9 cellular contexts compared by ENCODE assay signal in genomic region chr6:89372506-89372901, GRCh38. TPM values are rescaled to one million over a fixed set of nuclear protein-coding genes. Genes with fewer than 3 reads are reported as not detected.
DNase-seq lines count a peak whose midpoint lies in the region; ATAC-seq, FAIRE-seq and TF ChIP-seq lines count a peak whose summit lies in the region.
"Had no signal": no experiment of that assay in that cellular context is flagged by ENCODE, and none has a peak within 500 bp of the region (broad histone marks: within the 10 kb centered on the region; RNA-seq: fewer than 3 reads in every experiment).

No MANE protein-coding gene starts in this region.

- H3K4me3 ChIP-seq in neural progenitor cell (no peak overlapping the region), pancreas (no peak overlapping the region)

- ATAC-seq in GM21717 (IDR thresholded peaks at IDR 0.05; ENCODE audit: unreplicated experiment) (peak; percentile 34), HG03565 (IDR thresholded peaks at IDR 0.05; ENCODE audit: unreplicated experiment) (peak; percentile 34), pancreas (no peak)

- no peaks in the 10 kb centered on the region for H3K9me3 ChIP-seq in neural progenitor cell (ENCODE audit: low read depth)
- no peaks in the 10 kb centered on the region for H3K9me3 ChIP-seq in pancreas

- no peak for FAIRE-seq in pancreas (lab: Jason Lieb, UNC)

- no peak overlapping the region for H3K4me3 Mint-ChIP-seq in activated CD4-positive, alpha-beta T cell treated with anti-CD3 and anti-CD28 coated beads, Interleukin-2, amount 10 ng/mL, durations not matched to agents 7 days and 5 days
- no peak overlapping the region for H3K4me3 Mint-ChIP-seq in neural progenitor cell

- H3K36me3 ChIP-seq in neural progenitor cell = no peaks in the 10 kb centered on the region
- H3K36me3 ChIP-seq in pancreas = no peaks in the 10 kb centered on the region

- peaks cover 29% of the 10 kb centered on the region for H3F3A ChIP-seq in neural progenitor cell (ENCODE audit: low read depth)

- no peaks in the 10 kb centered on the region for H3K9me3 Mint-ChIP-seq in activated CD4-positive, alpha-beta T cell treated with anti-CD3 and anti-CD28 coated beads, Interleukin-2, amount 10 ng/mL, durations not matched to agents 7 days and 5 days
- no peaks in the 10 kb centered on the region for H3K9me3 Mint-ChIP-seq in neural progenitor cell

- H3K4me1 Mint-ChIP-seq in activated CD4-positive, alpha-beta T cell treated with anti-CD3 and anti-CD28 coated beads, Interleukin-2, amount 10 ng/mL, durations not matched to agents 7 days and 5 days = peaks cover 60% of the 10 kb centered on the region
- H3K4me1 Mint-ChIP-seq in neural progenitor cell = peaks cover 23% of the 10 kb centered on the region

- POLR2A ChIA-PET in activated CD4-positive, alpha-beta T cell treated with anti-CD3 and anti-CD28 coated beads, Interleukin-2, amount 10 ng/mL, durations not matched to agents 7 days and 5 days (lab: Charles Lee) = interaction anchor here (1.1 to 1.2 kb wide), 2 partner anchors 21 to 39 kb away, joined by 3 to 6 read pairs; partner anchors contain the start of gene UBE2J1

- 43 to 51% methylated on average over 3 of the region's 3 CpGs for WGBS in pancreas, 2 donors

- peak overlapping the region; percentile 83 for H3K27ac Mint-ChIP-seq in activated CD4-positive, alpha-beta T cell treated with anti-CD3 and anti-CD28 coated beads, Interleukin-2, amount 10 ng/mL, durations not matched to agents 7 days and 5 days
- no peak overlapping the region for H3K27ac Mint-ChIP-seq in neural progenitor cell

- no peak overlapping the region for H3K9ac ChIP-seq in neural progenitor cell

- H3K4me1 ChIP-seq in neural progenitor cell = peaks cover 12% of the 10 kb centered on the region
- H3K4me1 ChIP-seq in pancreas = peaks cover 3 to 4% (median 4%) of the 10 kb centered on the region in 3 donors

- intact Hi-C loops in pancreas (cut with DNase I) = no loop called here

- no peak for TF ChIP-seq CTCF in neural progenitor cell (IDR thresholded peaks at IDR 0.05)
- TF ChIP-seq CTCF in pancreas (IDR thresholded peaks at IDR 0.05) = no peak

- H3K27me3 Mint-ChIP-seq in activated CD4-positive, alpha-beta T cell treated with anti-CD3 and anti-CD28 coated beads, Interleukin-2, amount 10 ng/mL, durations not matched to agents 7 days and 5 days = no peaks in the 10 kb centered on the region
- no peaks in the 10 kb centered on the region for H3K27me3 Mint-ChIP-seq in neural progenitor cell (ENCODE audit: insufficient read depth, low read depth)

- no peak overlapping the region for H3K4me2 ChIP-seq in neural progenitor cell

- H3K27me3 ChIP-seq in neural progenitor cell = no peaks in the 10 kb centered on the region
- no peaks in the 10 kb centered on the region for H3K27me3 ChIP-seq in pancreas

- peaks cover 1% of the 10 kb centered on the region for H3K36me3 Mint-ChIP-seq in activated CD4-positive, alpha-beta T cell treated with anti-CD3 and anti-CD28 coated beads, Interleukin-2, amount 10 ng/mL, durations not matched to agents 7 days and 5 days (ENCODE audit: low read depth)
- H3K36me3 Mint-ChIP-seq in neural progenitor cell = no peaks in the 10 kb centered on the region

- H4K20me1 ChIP-seq in neural progenitor cell (ENCODE audit: low read depth) = no peaks in the 10 kb centered on the region

- peak; percentile 40 for DNase-seq in activated CD4-positive, alpha-beta T cell treated with anti-CD3 and anti-CD28 coated beads, Interleukin-2, amount 10 ng/mL, durations not matched to agents 7 days and 5 days
- no peak for DNase-seq in activated CD4-positive, alpha-beta T cell treated with anti-CD3 and anti-CD28 coated beads, Interleukin-2, amount 50 U/mL, for 1 hour
- DNase-seq in neural progenitor cell (ENCODE audit: low spot score) (no peak), putamen (ENCODE audit: low spot score) (no peak), NCI-H1417 treated with DMSO at 0.1 percent for 48 hours (lab: John Stamatoyannopoulos, UW) (no peak), pancreas (no peak)

- peak overlapping the region; percentile 60 for H2AFZ ChIP-seq in neural progenitor cell (replicated peaks)

- CTCF ChIA-PET in activated CD4-positive, alpha-beta T cell treated with anti-CD3 and anti-CD28 coated beads, Interleukin-2, amount 10 ng/mL, durations not matched to agents 7 days and 5 days (lab: Charles Lee) = interaction anchor here (0.6 to 2.4 kb wide), 21 partner anchors 8 to 516 kb away, joined by 3 to 26 read pairs (median 4); partner anchors contain the start of genes LYRM2 and UBE2J1

- H3K79me2 ChIP-seq in neural progenitor cell (ENCODE audit: low read depth) = no peaks in the 10 kb centered on the region

- H3K27ac ChIP-seq in neural progenitor cell (no peak overlapping the region), pancreas (no peak overlapping the region)

RNA-seq across cellular contexts. Expression of gene UBE2J1, which starts 20.0 kb away (rescaled TPM):
- 10 to 100 TPM; 25.9 to 30.9 TPM for total RNA-seq in activated CD4-positive, alpha-beta T cell treated with anti-CD3 and anti-CD28 coated beads, Interleukin-2, amount 10 ng/mL, durations not matched to agents 7 days and 5 days
- total RNA-seq in neural progenitor cell (ENCODE audit: low replicate concordance) (27.4 and 43.0 TPM in 2 replicates), pancreas (10 to 100 TPM; 22.0 to 33.7 (median 29.9) TPM)
- 10 to 100 TPM; 15.0 to 18.7 TPM for polyA plus RNA-seq in pancreas

RNA-seq across cellular contexts. Expression of gene RRAGD, which starts 39.6 kb away (rescaled TPM):
- total RNA-seq in activated CD4-positive, alpha-beta T cell treated with anti-CD3 and anti-CD28 coated beads, Interleukin-2, amount 10 ng/mL, durations not matched to agents 7 days and 5 days = 1 to 10 TPM; 8.8 TPM
- 18.6 and 20.7 TPM in 2 replicates for total RNA-seq in neural progenitor cell (ENCODE audit: low replicate concordance)
- 10 to 100 TPM in 4 of 6 donors, 1 to 10 TPM in 2; 7.6 to 15.4 (median 12.1) TPM for total RNA-seq in pancreas
- 1 to 10 TPM; 2.8 to 6.2 TPM for polyA plus RNA-seq in pancreas
- polyA plus RNA-seq: BJ had no signal

RNA-seq across cellular contexts. Expression of gene GABRR2, which starts 57.4 kb away (rescaled TPM):
- total RNA-seq in activated CD4-positive, alpha-beta T cell treated with anti-CD3 and anti-CD28 coated beads, Interleukin-2, amount 10 ng/mL, durations not matched to agents 7 days and 5 days = under 1 TPM; 0.30 to 0.77 TPM
- 0.28 TPM in 1 of 2 replicates, not detected in the other for total RNA-seq in neural progenitor cell (ENCODE audit: low replicate concordance)
- under 1 TPM in 5 of 6 donors, not detected in 1; 0.14 to 0.75 (median 0.31) TPM for total RNA-seq in pancreas
- polyA plus RNA-seq in pancreas = under 1 TPM; 0.23 to 0.27 TPM

Comparison
In these comparisons a context has a peak if more than half of its experiments do, and no peak if none do; other contexts are left out.
1. ATAC-seq: peak in GM21717 (single experiment) and HG03565 (single experiment); none in pancreas (0 of 4).